11 cellular contexts compared by ENCODE assay signal in the genomic region with DNA sequence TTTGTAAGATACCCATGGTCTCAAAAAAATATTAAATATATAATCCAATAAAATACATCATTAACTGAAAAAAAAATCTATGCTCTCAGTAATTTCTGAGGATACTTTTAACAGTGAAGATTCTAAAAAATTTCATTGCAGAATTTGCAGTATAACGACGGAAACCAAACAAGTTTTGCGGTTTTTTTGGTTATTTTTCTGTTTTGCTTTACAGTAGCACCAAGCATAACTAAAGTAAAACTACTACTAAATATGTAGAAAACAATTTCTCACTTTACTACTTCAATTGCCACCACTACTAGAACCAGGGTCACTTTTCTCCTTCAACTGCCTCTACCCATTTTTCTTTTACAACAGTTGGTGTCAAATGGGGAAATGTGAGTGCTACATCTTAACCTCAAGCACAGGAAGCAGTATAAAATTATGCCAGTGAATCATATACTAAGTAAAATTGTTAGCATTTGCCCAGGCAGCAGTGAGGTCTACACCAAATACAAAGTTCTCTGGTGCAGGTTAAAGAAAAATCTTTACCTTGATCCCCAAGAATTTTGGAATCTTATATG. TPM values are rescaled to one million over a fixed set of nuclear protein-coding genes. Genes with fewer than 3 reads are reported as not detected.
DNase-seq lines count a peak whose midpoint lies in the region; ATAC-seq and TF ChIP-seq lines count a peak whose summit lies in the region.
"Had no signal": no experiment of that assay in that cellular context is flagged by ENCODE, and none has a peak within 500 bp of the region (broad histone marks: within the 10 kb centered on the region; RNA-seq: fewer than 3 reads in every experiment).

No MANE protein-coding gene starts in this region.

- H3K27me3 ChIP-seq in PC-9 (ENCODE audit: insufficient read depth, low read depth), result no peaks in the 10 kb centered on the region
- H3K27me3 ChIP-seq: upper lobe of left lung had no signal

- CTCF ChIA-PET in PC-9 (lab: Charles Lee), result no interaction called here

- peaks cover 11% of the 10 kb centered on the region; the same call in 1 of the 2 replicates for H3K9me3 ChIP-seq in PC-9 (ENCODE audit: insufficient read depth, low read depth)

- H3K4me1 ChIP-seq in PC-9 (replicated peaks; ENCODE audit: insufficient read depth), result no peaks in the 10 kb centered on the region

- no peak overlapping the region for H3K27ac ChIP-seq in PC-9
- H3K27ac ChIP-seq: upper lobe of left lung had no signal

- DNase-seq in EH (ENCODE audit: low read depth) (peak; percentile 20), PC-9 (no peak), HuH-7 (ENCODE audit: low spot score) (no peak)
- DNase-seq in activated naive CD8-positive, alpha-beta T cell treated with anti-CD3 and anti-CD28 coated beads, Interleukin-2, amount 50 U/mL, for 24 hours, result no peak
- no peak for DNase-seq in stimulated activated CD8-positive, alpha-beta memory T cell treated with anti-CD3 and anti-CD28 coated beads, Interleukin-4, amount 100 ng/mL, for 48 hours
- DNase-seq: NCI-H774, upper lobe of left lung had no signal

- no peaks in the 10 kb centered on the region for H3K79me2 ChIP-seq in PC-9 (ENCODE audit: low read depth)

- H3K9me2 ChIP-seq in PC-9 (ENCODE audit: insufficient read depth), result no peaks in the 10 kb centered on the region

- H3K4me1 Mint-ChIP-seq in activated naive CD8-positive, alpha-beta T cell treated with anti-CD3 and anti-CD28 coated beads, Interleukin-2, amount 50 U/mL, for 24 hours, result peaks cover 51% of the 10 kb centered on the region

- peaks cover 22% of the 10 kb centered on the region for H3K36me3 Mint-ChIP-seq in activated naive CD8-positive, alpha-beta T cell treated with anti-CD3 and anti-CD28 coated beads, Interleukin-2, amount 50 U/mL, for 24 hours (ENCODE audit: low read depth)

- intact Hi-C loops in PC-9 (cut with micrococcal nuclease; ENCODE audit: unreplicated experiment), result no loop called here

- H3K27ac Mint-ChIP-seq in activated naive CD8-positive, alpha-beta T cell treated with anti-CD3 and anti-CD28 coated beads, Interleukin-2, amount 50 U/mL, for 24 hours, result peak overlapping the region; percentile 48
- H3K27ac Mint-ChIP-seq: brain had no signal

- H3K36me3 ChIP-seq in PC-9 (ENCODE audit: low read depth), result no peaks in the 10 kb centered on the region
- H3K36me3 ChIP-seq: upper lobe of left lung had no signal

- no peak overlapping the region for H3K4me3 ChIP-seq in PC-9
- H3K4me3 ChIP-seq: upper lobe of left lung had no signal

- ATAC-seq in GM19467 (IDR thresholded peaks at IDR 0.05; ENCODE audit: unreplicated experiment) (peak; percentile 72), HG03521 (IDR thresholded peaks at IDR 0.05; ENCODE audit: unreplicated experiment) (peak; percentile 51), GM21526 (IDR thresholded peaks at IDR 0.05; ENCODE audit: low FRiP score, unreplicated experiment) (no peak)
- peak; percentile 93 for ATAC-seq in activated naive CD8-positive, alpha-beta T cell treated with anti-CD3 and anti-CD28 coated beads, Interleukin-2, amount 50 U/mL, for 24 hours

- no peaks in the 10 kb centered on the region for H3K27me3 Mint-ChIP-seq in activated naive CD8-positive, alpha-beta T cell treated with anti-CD3 and anti-CD28 coated beads, Interleukin-2, amount 50 U/mL, for 24 hours

- H4K20me1 ChIP-seq in PC-9 (ENCODE audit: insufficient read depth), result no peaks in the 10 kb centered on the region; the same call in 1 of the 2 replicates

- peaks cover 15% of the 10 kb centered on the region for H3K9me3 Mint-ChIP-seq in activated naive CD8-positive, alpha-beta T cell treated with anti-CD3 and anti-CD28 coated beads, Interleukin-2, amount 50 U/mL, for 24 hours

- no peak for TF ChIP-seq CTCF in PC-9 (conservative IDR thresholded peaks at IDR 0.05)

- H3K4me2 ChIP-seq in PC-9, result no peak overlapping the region

- no TSS peak for BruUV-seq in PC-9 (replicated peaks; lab: Mats Ljungman, UMichigan)

- POLR2A ChIA-PET in PC-9 (lab: Charles Lee; ENCODE audit: unreplicated experiment), result no interaction called here

- peak overlapping the region; percentile 20 for H3K4me3 Mint-ChIP-seq in activated naive CD8-positive, alpha-beta T cell treated with anti-CD3 and anti-CD28 coated beads, Interleukin-2, amount 50 U/mL, for 24 hours
- H3K4me3 Mint-ChIP-seq: brain had no signal

- H3F3A ChIP-seq in PC-9 (ENCODE audit: insufficient read depth, low read depth), result no peaks in the 10 kb centered on the region

- H2AFZ ChIP-seq in PC-9, result no peak overlapping the region

RNA-seq across cellular contexts. Expression of a gene that starts 24.1 kb away (rescaled TPM):
- total RNA-seq in PC-9 (2021), result 17.0 and 18.3 TPM in 2 replicates
